Comparison of ENCODE assay signal across 15 cellular contexts in the genomic region with DNA sequence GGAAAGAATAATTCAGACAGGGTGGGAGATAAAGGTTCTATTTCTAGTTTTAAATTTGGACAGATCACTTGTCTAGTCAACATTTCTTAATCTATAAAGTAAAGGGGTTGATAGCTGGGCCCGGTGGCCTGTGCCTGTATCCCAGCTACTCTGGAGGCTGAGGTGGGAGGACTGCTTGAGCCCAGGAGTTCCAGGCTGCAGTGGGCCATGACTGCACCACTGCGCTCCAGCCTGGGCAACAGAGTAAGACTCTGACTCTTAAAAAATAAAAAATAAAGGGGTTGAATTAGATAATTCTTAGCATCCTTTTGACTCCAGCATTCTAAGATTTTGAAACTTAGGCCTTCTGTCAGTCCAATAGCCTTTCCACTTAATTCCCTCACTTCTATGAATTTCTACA. TPM values are rescaled to one million over a fixed set of nuclear protein-coding genes. Genes with fewer than 3 reads are reported as not detected.
A peak's percentile ranks its signal among the peaks of the same experiment; 100 is the strongest.
DNase-seq lines count a peak whose midpoint lies in the region; ATAC-seq, FAIRE-seq and TF ChIP-seq lines count a peak whose summit lies in the region.
"Had no signal": no experiment of that assay in that cellular context is flagged by ENCODE, and none has a peak within 500 bp of the region (broad histone marks: within the 10 kb centered on the region; RNA-seq: fewer than 3 reads in every experiment).

No MANE protein-coding gene starts in this region.

- TF ChIP-seq CTCF in CD14-positive monocyte (IDR thresholded peaks at IDR 0.05), result no peak
- TF ChIP-seq CTCF in K562 (IDR thresholded peaks at IDR 0.05 in 2 of 3, conservative IDR thresholded peaks at IDR 0.05 in 1 of 3; ENCODE audit: insufficient read depth in 2 of 3, low read depth in 1 of 3, low read length in 3 of 3), result no peak
- TF ChIP-seq CTCF in neutrophil (IDR thresholded peaks at IDR 0.05), result no peak
- TF ChIP-seq CTCF in SK-N-SH (IDR thresholded peaks at IDR 0.05), result no peak
- TF ChIP-seq CTCF in A673 (conservative IDR thresholded peaks at IDR 0.05; ENCODE audit: low read depth, low read length), result no peak

- no peaks in the 10 kb centered on the region for H3K9me1 ChIP-seq in K562 (ENCODE audit: control insufficient read depth, insufficient read depth, low read length)

- peak overlapping the region in 1 of 2 experiments; percentile 37; a peak in 2 of 4 replicates for H3K9ac ChIP-seq in K562 (ENCODE audit: insufficient read depth in 1 of 2, low read depth in 2 of 2, low read length in 2 of 2)
- H3K9ac ChIP-seq in SK-N-SH, result no peak overlapping the region

- POLR2A ChIA-PET in K562 (lab: Yijun Ruan, JAX) (interaction anchor here (1.6 to 3.2 kb wide), 4 partner anchors 9 to 15 kb away, joined by 3 to 16 read pairs (median 8); partner anchors contain the start of gene DIAPH1), SK-N-SH (lab: Yijun Ruan, JAX) (no interaction called here), A673 (lab: Charles Lee; ENCODE audit: low non-redundant PET) (interaction anchor here (0.6 kb wide), 1 partner anchor 238 kb away, joined by 4 read pairs; the partner anchor contains the start of gene PCDHGB3)

- H4K20me1 ChIP-seq in K562 (replicated peaks; ENCODE audit: control insufficient read depth, insufficient read depth, low read length) (0 out of 2 replicates have a peak, but pooled peaks cover 4% of the 10 kb centered on the region), SK-N-SH (ENCODE audit: insufficient read depth) (no peaks in the 10 kb centered on the region)

- H3K9me3 Mint-ChIP-seq in CD14-positive monocyte, result peaks cover 0 to 2% (median 0%) of the 10 kb centered on the region in 7 donors

- BruUV-seq in K562 (replicated peaks; lab: Mats Ljungman, UMichigan) (no TSS peak), A673 (replicated peaks; lab: Mats Ljungman, UMichigan) (no TSS peak)

- H2AFZ ChIP-seq in K562 (ENCODE audit: low read depth, low read length) (no peak overlapping the region), SK-N-SH (ENCODE audit: low read depth) (no peak overlapping the region)

- WGBS in K562 (ENCODE audit: insufficient coverage, low coverage, missing lambda C conversion rate), result 30% methylated on average over 2 of the region's 2 CpGs
- 64% methylated on average over 2 of the region's 2 CpGs for WGBS in SK-N-SH (ENCODE audit: low lambda C conversion rate)

- H3K36me3 Mint-ChIP-seq in CD14-positive monocyte, result peaks cover 16 to 41% of the 10 kb centered on the region in 2 donors

- no peak overlapping the region for H3K4me3 ChIP-seq in K562
- no peak overlapping the region for H3K4me3 ChIP-seq in neutrophil (ENCODE audit: low read depth in 1 of 2, low read length in 1 of 2)
- no peak overlapping the region for H3K4me3 ChIP-seq in SK-N-SH (ENCODE audit: low read depth in 2 of 2, low read length in 1 of 2)
- H3K4me3 ChIP-seq in A673 (ENCODE audit: low read depth, low read length, poor library complexity, severe bottlenecking), result no peak overlapping the region

- no peak for TF ChIP-seq POLR2A in K562 (conservative IDR thresholded peaks at IDR 0.05)

- H3K4me1 Mint-ChIP-seq in CD14-positive monocyte, result peaks cover 87% of the 10 kb centered on the region

- CTCF ChIA-PET in K562 (lab: Yijun Ruan, JAX; ENCODE audit: low intra/inter-chr PET ratio), result no interaction called here
- CTCF ChIA-PET in SK-N-SH (lab: Yijun Ruan, JAX), result interaction anchor here (1.2 to 4.2 kb wide), 4 partner anchors 11 to 16 kb away, joined by 5 to 32 read pairs (median 10); partner anchors contain the start of gene DIAPH1
- CTCF ChIA-PET in A673 (lab: Charles Lee), result no interaction called here

- peaks cover 20% of the 10 kb centered on the region for H3K36me3 ChIP-seq in KOPT-K1 (ENCODE audit: insufficient read depth, low read length)
- H3K36me3 ChIP-seq in K562 (ENCODE audit: control insufficient read depth, insufficient read depth, low read length), result peaks cover 55% of the 10 kb centered on the region
- H3K36me3 ChIP-seq in neutrophil, result no peaks in the 10 kb centered on the region
- H3K36me3 ChIP-seq in SK-N-SH (replicated peaks in 1 of 2; ENCODE audit: control insufficient read depth in 1 of 2, insufficient read depth in 2 of 2, low read length in 1 of 2), result peaks cover 4% of the 10 kb centered on the region in 2 experiments
- H3K36me3 ChIP-seq in A673 (ENCODE audit: insufficient read depth, low read length, poor library complexity, severe bottlenecking), result no peaks in the 10 kb centered on the region

- TF ChIP-seq EP300 in K562 (IDR thresholded peaks at IDR 0.05; ENCODE audit: low read length), result no peak
- TF ChIP-seq EP300 in SK-N-SH (IDR thresholded peaks at IDR 0.05; ENCODE audit: borderline replicate concordance in 1 of 2, low read depth in 1 of 2, low read length in 1 of 2), result no peak

- ATAC-seq in K562, result peak; percentile 29
- no peak for ATAC-seq in GM18502 (IDR thresholded peaks at IDR 0.05; ENCODE audit: poor library complexity, unreplicated experiment)
- ATAC-seq: esophagus mucosa, PC-3 had no signal

- H3K79me2 ChIP-seq in K562 (ENCODE audit: control insufficient read depth, insufficient read depth, low read length) (peaks cover 99% of the 10 kb centered on the region), SK-N-SH (ENCODE audit: insufficient read depth) (peaks cover 94% of the 10 kb centered on the region)

- no peaks in the 10 kb centered on the region for H3K9me3 ChIP-seq in KOPT-K1 (ENCODE audit: insufficient read depth, low read length, poor library complexity, severe bottlenecking)
- H3K9me3 ChIP-seq in K562 (replicated peaks; ENCODE audit: control insufficient read depth, insufficient read depth, low read depth, low read length), result no peaks in the 10 kb centered on the region
- no peaks in the 10 kb centered on the region for H3K9me3 ChIP-seq in neutrophil
- no peaks in the 10 kb centered on the region for H3K9me3 ChIP-seq in SK-N-SH
- no peaks in the 10 kb centered on the region for H3K9me3 ChIP-seq in A673 (ENCODE audit: low read depth, low read length, poor library complexity, severe bottlenecking)

- H3K4me2 ChIP-seq in K562 (ENCODE audit: insufficient read depth, low read length), result peak overlapping the region; percentile 31; the same call in 1 of the 2 replicates
- no peak overlapping the region for H3K4me2 ChIP-seq in SK-N-SH

- H3K27me3 Mint-ChIP-seq in CD14-positive monocyte (ENCODE audit: low read depth in 3 of 3), result no peaks in the 10 kb centered on the region

- peak overlapping the region; percentile 99 to 100 (median 100) for H3K27ac Mint-ChIP-seq in CD14-positive monocyte

- H3K27me3 ChIP-seq in K562 (ENCODE audit: control insufficient read depth in 2 of 2, insufficient read depth in 2 of 2, low read length in 2 of 2) (no peaks in the 10 kb centered on the region), neutrophil (no peaks in the 10 kb centered on the region), SK-N-SH (ENCODE audit: insufficient read depth) (no peaks in the 10 kb centered on the region), A673 (replicated peaks; ENCODE audit: insufficient read depth, low read depth, low read length, poor library complexity) (no peaks in the 10 kb centered on the region)

- no peak for DNase-seq in CD14-positive monocyte (ENCODE audit: low spot score)
- DNase-seq in K562 (ENCODE audit: extremely low read depth in 1 of 4, low spot score in 3 of 4), result peak in 1 of 4 experiments; percentile 32
- no peak for DNase-seq in SW480 (ENCODE audit: low spot score)
- DNase-seq in SK-N-SH, result no peak
- no peak for DNase-seq in A673 (ENCODE audit: low spot score)
- DNase-seq: activated CD8-positive, alpha-beta memory T cell treated with anti-CD3 and anti-CD28 coated beads, Interleukin-2, amount 50 U/mL, for 48 hours; caudate nucleus; mesenchymal stem cell; MV-4-11; PC-3; stimulated activated CD4-positive, alpha-beta T cell treated with anti-CD3 and anti-CD28 coated beads, Interleukin-2, amount 100 ng/mL, for 24 hours had no signal

- H3K9me2 ChIP-seq in SK-N-SH, result no peaks in the 10 kb centered on the region

- H3K27ac ChIP-seq in KOPT-K1 (ENCODE audit: low read depth, low read length, poor library complexity, severe bottlenecking) (peak overlapping the region; percentile 98), K562 (ENCODE audit: extremely low read depth, low read depth, low read length) (peak overlapping the region; percentile 86; the same call in 2 of the 3 replicates), neutrophil (peak overlapping the region; percentile 87), SK-N-SH (ENCODE audit: low read depth in 2 of 2, low read length in 1 of 2) (no peak overlapping the region), A673 (ENCODE audit: low read depth, low read length, poor library complexity, severe bottlenecking) (no peak overlapping the region)

- H3K4me3 Mint-ChIP-seq in CD14-positive monocyte, result no peak overlapping the region

- in situ Hi-C loops in K562 (cut with MboI), result no loop called here

- intact Hi-C loops in CD14-positive monocyte (cut with micrococcal nuclease) (no loop called here), K562 (cut with micrococcal nuclease) (no loop called here), A673 (cut with micrococcal nuclease; ENCODE audit: unreplicated experiment) (no loop called here)

- no peak for TF ChIP-seq RAD21 in K562 (CRISPR knock-in tag; conservative IDR thresholded peaks at IDR 0.05 in 1 of 2, IDR thresholded peaks at IDR 0.05 in 1 of 2)
- TF ChIP-seq RAD21 in SK-N-SH (IDR thresholded peaks at IDR 0.05; ENCODE audit: low read length), result no peak

- H3K4me1 ChIP-seq in K562 (replicated peaks in 1 of 2; ENCODE audit: control insufficient read depth in 2 of 2, insufficient read depth in 2 of 2, low read length in 2 of 2), result peaks cover 9 to 51% of the 10 kb centered on the region in 2 experiments; a peak in 4 of 5 replicates
- peaks cover 87 to 99% of the 10 kb centered on the region in 2 experiments for H3K4me1 ChIP-seq in neutrophil (ENCODE audit: control insufficient read depth in 1 of 2, insufficient read depth in 1 of 2, low read depth in 1 of 2, low read length in 1 of 2)
- H3K4me1 ChIP-seq in SK-N-SH (ENCODE audit: control insufficient read depth in 1 of 2, insufficient read depth in 2 of 2, low read depth in 1 of 2, low read length in 1 of 2), result peaks cover 0 to 8% of the 10 kb centered on the region in 2 experiments; a peak in 2 of 4 replicates
- peaks cover 20% of the 10 kb centered on the region for H3K4me1 ChIP-seq in A673 (ENCODE audit: insufficient read depth, low read length, poor library complexity, severe bottlenecking)

- peaks cover 6% of the 10 kb centered on the region for H3F3A ChIP-seq in SK-N-SH (replicated peaks; ENCODE audit: insufficient read depth)

- no peak for FAIRE-seq in K562 (lab: Jason Lieb, UNC)

RNA-seq across cellular contexts. Expression of gene DIAPH1, which starts 10.8 kb away (rescaled TPM):
- 10 to 100 TPM; 60.2 to 98.6 TPM for polyA plus RNA-seq in CD14-positive monocyte
- 295 and 514 TPM in 2 replicates for total RNA-seq in K562 (2011; cell fraction: chromatin; rRNA removed; ENCODE audit: low replicate concordance)
- 151 and 162 TPM in 2 replicates for total RNA-seq in K562 (2011; cell fraction: nucleolus; rRNA removed)
- 271 and 317 TPM in 2 replicates for total RNA-seq in K562 (2011; cell fraction: nucleoplasm; rRNA removed)
- 90.1 and 91.4 TPM in 2 replicates for total RNA-seq in K562 (2014; rRNA removed)
- total RNA-seq in K562 (2014; rRNA removed; fragmentation: Illumina TruSeq; extraction: Trizol), result 73.7 and 84.9 TPM in 2 replicates
- total RNA-seq in K562 (2015; rRNA removed; fragmentation: Illumina TruSeq; extraction: Trizol), result 60.8 and 68.0 TPM in 2 replicates
- 268 and 328 TPM in 2 replicates for total RNA-seq in K562 (2021)
- polyA plus RNA-seq in K562 (2011; rRNA removed), result 146 and 159 TPM in 2 replicates
- 137 TPM in 2 replicates for polyA plus RNA-seq in K562 (2011; cell fraction: cytosol; rRNA removed)
- polyA plus RNA-seq in K562 (2011; cell fraction: nucleus; rRNA removed), result 325 and 501 TPM in 2 replicates
- polyA plus RNA-seq in K562 (2012), result 172 and 199 TPM in 2 replicates
- polyA plus RNA-seq in K562 (2014; fragmentation: Illumina TruSeq; extraction: Trizol), result 261 and 291 TPM in 2 replicates
- 10 to 100 TPM; 75.8 to 97.8 TPM for polyA plus RNA-seq in K562 (2014; fragmentation: Nextera tagmentation; extraction: Ambion mirVana)
- polyA plus RNA-seq in K562 (2014; rRNA removed), result 131 and 168 TPM in 2 replicates
- 279 and 286 TPM in 2 replicates for polyA minus RNA-seq in K562 (2011; rRNA and poly(A)+ RNA removed)
- polyA minus RNA-seq in K562 (2011; cell fraction: cytosol; rRNA and poly(A)+ RNA removed), result 184 and 249 TPM in 2 replicates
- polyA minus RNA-seq in K562 (2011; cell fraction: nucleus; rRNA and poly(A)+ RNA removed), result 108 and 288 TPM in 2 replicates
- 28.2 and 30.4 TPM in 2 replicates for polyA plus RNA-seq in SK-N-SH (2012; rRNA removed)
- polyA plus RNA-seq in SK-N-SH (2012; cell fraction: cytosol; rRNA removed), result 20.6 and 29.6 TPM in 2 replicates
- 75.5 and 79.2 TPM in 2 replicates for polyA plus RNA-seq in SK-N-SH (2012; cell fraction: nucleus; rRNA removed)
- 105 and 109 TPM in 2 replicates for total RNA-seq in A673 (2021)

RNA-seq across cellular contexts. Expression of gene HDAC3, which starts 28.6 kb away (rescaled TPM):
- polyA plus RNA-seq in CD14-positive monocyte (10 to 100 TPM; 80.5 to 82.3 TPM), K562 (2011; rRNA removed) (190 and 191 TPM in 2 replicates), K562 (2014; fragmentation: Illumina TruSeq; extraction: Trizol) (144 and 153 TPM in 2 replicates), K562 (2014; fragmentation: Nextera tagmentation; extraction: Ambion mirVana) (100 to 1,000 TPM in 1 of 2 experiments, 10 to 100 TPM in 1; 89.7 to 107 TPM), K562 (2014; rRNA removed) (120 and 137 TPM in 2 replicates), SK-N-SH (2012; rRNA removed) (104 and 115 TPM in 2 replicates)
- 380 and 433 TPM in 2 replicates for total RNA-seq in K562 (2011; cell fraction: chromatin; rRNA removed; ENCODE audit: low replicate concordance)
- 249 and 274 TPM in 2 replicates for total RNA-seq in K562 (2011; cell fraction: nucleolus; rRNA removed)
- 332 and 388 TPM in 2 replicates for total RNA-seq in K562 (2011; cell fraction: nucleoplasm; rRNA removed)
- total RNA-seq in K562 (2014; rRNA removed) (111 and 160 TPM in 2 replicates), K562 (2014; rRNA removed; fragmentation: Illumina TruSeq; extraction: Trizol) (118 and 129 TPM in 2 replicates), K562 (2015; rRNA removed; fragmentation: Illumina TruSeq; extraction: Trizol) (116 and 130 TPM in 2 replicates), K562 (2021) (114 and 119 TPM in 2 replicates), A673 (2021) (93.1 and 109 TPM in 2 replicates)
- 207 and 230 TPM in 2 replicates for polyA plus RNA-seq in K562 (2011; cell fraction: cytosol; rRNA removed)
- 365 and 426 TPM in 2 replicates for polyA plus RNA-seq in K562 (2011; cell fraction: nucleus; rRNA removed)
- 77.6 and 93.4 TPM in 2 replicates for polyA plus RNA-seq in K562 (2012)
- polyA minus RNA-seq in K562 (2011; rRNA and poly(A)+ RNA removed), result 136 and 147 TPM in 2 replicates
- polyA minus RNA-seq in K562 (2011; cell fraction: cytosol; rRNA and poly(A)+ RNA removed), result 73.0 and 87.2 TPM in 2 replicates
- 80.6 and 114 TPM in 2 replicates for polyA minus RNA-seq in K562 (2011; cell fraction: nucleus; rRNA and poly(A)+ RNA removed)
- polyA plus RNA-seq in SK-N-SH (2012; cell fraction: cytosol; rRNA removed), result 74.7 and 86.2 TPM in 2 replicates
- polyA plus RNA-seq in SK-N-SH (2012; cell fraction: nucleus; rRNA removed), result 171 and 231 TPM in 2 replicates

RNA-seq across cellular contexts. Expression of gene RELL2, which starts 28.8 kb away (rescaled TPM):
- polyA plus RNA-seq in CD14-positive monocyte (1 to 10 TPM; 1.0 to 1.3 TPM), K562 (2011; rRNA removed) (17.4 and 17.9 TPM in 2 replicates), K562 (2014; fragmentation: Illumina TruSeq; extraction: Trizol) (13.3 and 19.8 TPM in 2 replicates), K562 (2014; fragmentation: Nextera tagmentation; extraction: Ambion mirVana) (under 1 TPM; 0.06 to 0.76 TPM), K562 (2014; rRNA removed) (33.8 and 36.0 TPM in 2 replicates), SK-N-SH (2012; rRNA removed) (15.6 and 16.1 TPM in 2 replicates)
- 14.3 and 44.8 TPM in 2 replicates for total RNA-seq in K562 (2011; cell fraction: chromatin; rRNA removed; ENCODE audit: low replicate concordance)
- total RNA-seq in K562 (2011; cell fraction: nucleolus; rRNA removed), result 46.6 and 54.9 TPM in 2 replicates
- total RNA-seq in K562 (2011; cell fraction: nucleoplasm; rRNA removed), result 22.9 and 26.5 TPM in 2 replicates
- total RNA-seq in K562 (2014; rRNA removed) (30.7 and 35.5 TPM in 2 replicates), K562 (2014; rRNA removed; fragmentation: Illumina TruSeq; extraction: Trizol) (5.0 and 7.0 TPM in 2 replicates), K562 (2015; rRNA removed; fragmentation: Illumina TruSeq; extraction: Trizol) (14.1 and 14.3 TPM in 2 replicates), K562 (2021) (22.9 and 23.3 TPM in 2 replicates), A673 (2021) (4.7 and 6.6 TPM in 2 replicates)
- 15.7 and 32.1 TPM in 2 replicates for polyA plus RNA-seq in K562 (2011; cell fraction: cytosol; rRNA removed)
- 65.3 and 140 TPM in 2 replicates for polyA plus RNA-seq in K562 (2011; cell fraction: nucleus; rRNA removed)
- polyA plus RNA-seq in K562 (2012), result 4.8 and 10.5 TPM in 2 replicates
- 6.0 and 11.9 TPM in 2 replicates for polyA minus RNA-seq in K562 (2011; rRNA and poly(A)+ RNA removed)
- polyA minus RNA-seq in K562 (2011; cell fraction: cytosol; rRNA and poly(A)+ RNA removed), result 7.4 and 8.4 TPM in 2 replicates
- polyA minus RNA-seq in K562 (2011; cell fraction: nucleus; rRNA and poly(A)+ RNA removed), result 18.0 and 23.8 TPM in 2 replicates
- 8.0 and 12.2 TPM in 2 replicates for polyA plus RNA-seq in SK-N-SH (2012; cell fraction: cytosol; rRNA removed)
- polyA plus RNA-seq in SK-N-SH (2012; cell fraction: nucleus; rRNA removed), result 46.7 and 59.2 TPM in 2 replicates

RNA-seq across cellular contexts. Expression of gene FCHSD1, which starts 43.2 kb away (rescaled TPM):
- polyA plus RNA-seq in CD14-positive monocyte (1 to 10 TPM; 3.0 to 3.4 TPM), K562 (2011; rRNA removed) (24.8 and 36.2 TPM in 2 replicates), K562 (2014; fragmentation: Illumina TruSeq; extraction: Trizol) (13.6 and 20.6 TPM in 2 replicates), K562 (2014; fragmentation: Nextera tagmentation; extraction: Ambion mirVana) (under 1 TPM; 0.35 to 0.84 TPM), K562 (2014; rRNA removed) (28.6 and 37.5 TPM in 2 replicates), SK-N-SH (2012; rRNA removed) (49.2 and 58.3 TPM in 2 replicates)
- 160 and 307 TPM in 2 replicates for total RNA-seq in K562 (2011; cell fraction: chromatin; rRNA removed; ENCODE audit: low replicate concordance)
- total RNA-seq in K562 (2011; cell fraction: nucleolus; rRNA removed), result 128 and 139 TPM in 2 replicates
- total RNA-seq in K562 (2011; cell fraction: nucleoplasm; rRNA removed), result 143 and 150 TPM in 2 replicates
- total RNA-seq in K562 (2014; rRNA removed) (19.2 and 20.6 TPM in 2 replicates), K562 (2014; rRNA removed; fragmentation: Illumina TruSeq; extraction: Trizol) (7.0 and 7.9 TPM in 2 replicates), K562 (2015; rRNA removed; fragmentation: Illumina TruSeq; extraction: Trizol) (12.9 and 13.7 TPM in 2 replicates), K562 (2021) (19.2 and 26.5 TPM in 2 replicates), A673 (2021) (2.3 and 3.9 TPM in 2 replicates)
- 11.3 and 18.8 TPM in 2 replicates for polyA plus RNA-seq in K562 (2011; cell fraction: cytosol; rRNA removed)
- polyA plus RNA-seq in K562 (2011; cell fraction: nucleus; rRNA removed), result 300 and 346 TPM in 2 replicates
- 16.4 and 35.9 TPM in 2 replicates for polyA plus RNA-seq in K562 (2012)
- polyA minus RNA-seq in K562 (2011; rRNA and poly(A)+ RNA removed), result 7.8 and 12.4 TPM in 2 replicates
- polyA minus RNA-seq in K562 (2011; cell fraction: cytosol; rRNA and poly(A)+ RNA removed), result 12.8 and 13.1 TPM in 2 replicates
- polyA minus RNA-seq in K562 (2011; cell fraction: nucleus; rRNA and poly(A)+ RNA removed), result 43.8 and 62.2 TPM in 2 replicates
- 8.9 and 12.7 TPM in 2 replicates for polyA plus RNA-seq in SK-N-SH (2012; cell fraction: cytosol; rRNA removed)
- 382 and 466 TPM in 2 replicates for polyA plus RNA-seq in SK-N-SH (2012; cell fraction: nucleus; rRNA removed)

Comparison
In these comparisons a context has a peak if more than half of its experiments do, and no peak if none do; other contexts are left out.
1. H3K27ac ChIP-seq: peak in KOPT-K1 (single experiment), K562 (single experiment) and neutrophil (single experiment); none in SK-N-SH (0 of 2) and A673 (single experiment).